18 cellular contexts compared by ENCODE assay signal in genomic region chr10:71187197-71187596, GRCh38.
"Had no signal": no experiment of that assay in that cellular context is flagged by ENCODE, and none has a peak within 500 bp of the region (broad histone marks: within the 10 kb centered on the region; RNA-seq: fewer than 3 reads in every experiment).

No MANE protein-coding gene starts in this region.

- ATAC-seq: SK-N-SH treated with all-trans-retinoic acid at 6 μM for 48 hours had no signal

- H3K4me3 ChIP-seq: K562 had no signal

- DNase-seq: Kasumi-1, MM.1S, NCI-H1092 treated with DMSO at 0.1 percent for 48 hours, NCI-H1436, NCI-H1694, NCI-H187 treated with DMSO at 0.1 percent for 48 hours, NCI-H2029 treated with DMSO at 0.1 percent for 48 hours, NCI-H2171 treated with DMSO at 0.1 percent for 48 hours, NCI-H345, NCI-H446 treated with DMSO at 0.1 percent for 48 hours, NCI-H510A treated with DMSO at 0.1 percent for 48 hours, NCI-H526, RPMI8226, SHP77 had no signal

- H3K27ac ChIP-seq: HL-60, KMS-11 had no signal
